31 cellular contexts compared by ENCODE assay signal in the genomic region with DNA sequence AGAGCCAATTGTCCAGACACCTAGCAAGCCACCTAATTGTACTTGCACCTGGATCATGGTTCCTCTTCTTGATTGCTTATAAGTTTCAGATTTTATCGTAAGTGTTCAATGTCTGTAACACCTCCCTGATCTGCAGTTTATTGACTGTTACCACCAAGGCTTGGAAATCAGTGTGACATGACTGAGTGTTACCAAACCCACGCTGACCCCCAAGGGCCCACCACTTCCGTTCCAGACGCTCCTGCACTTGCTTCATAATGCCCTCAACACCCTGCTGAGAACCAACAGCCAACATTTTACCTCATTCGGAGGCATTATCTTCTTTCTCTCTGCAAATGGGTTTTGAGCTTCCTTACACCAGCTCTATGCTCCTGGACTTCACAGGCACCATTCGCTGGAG. TPM values are rescaled to one million over a fixed set of nuclear protein-coding genes. Genes with fewer than 3 reads are reported as not detected.
A peak's percentile ranks its signal among the peaks of the same experiment; 100 is the strongest.
DNase-seq lines count a peak whose midpoint lies in the region; ATAC-seq and TF ChIP-seq lines count a peak whose summit lies in the region.
"Had no signal": no experiment of that assay in that cellular context is flagged by ENCODE, and none has a peak within 500 bp of the region (broad histone marks: within the 10 kb centered on the region; RNA-seq: fewer than 3 reads in every experiment).

No MANE protein-coding gene starts in this region.

- no peak for TF ChIP-seq CTCF in stomach (IDR thresholded peaks at IDR 0.05)

- no peaks in the 10 kb centered on the region for H3K9me3 ChIP-seq in stomach
- H3K9me3 ChIP-seq: Caco-2, esophagus squamous epithelium, heart right ventricle, prostate gland, sigmoid colon, tibial artery had no signal

- H3K36me3 ChIP-seq in stomach, result no peaks in the 10 kb centered on the region
- H3K36me3 ChIP-seq: esophagus squamous epithelium, heart right ventricle, prostate gland, sigmoid colon, tibial artery had no signal

- H3K4me3 ChIP-seq in stomach, result no peak overlapping the region
- H3K4me3 ChIP-seq: esophagus squamous epithelium, heart right ventricle, K562, prostate gland, sigmoid colon, tibial artery had no signal

- no peaks in the 10 kb centered on the region for H3K4me1 ChIP-seq in stomach
- H3K4me1 ChIP-seq: Caco-2, esophagus squamous epithelium, heart right ventricle, prostate gland, tibial artery had no signal

- no peak for TF ChIP-seq EP300 in stomach (IDR thresholded peaks at IDR 0.05)

- WGBS in stomach, 5 donors, result 77 to 86% (median 81%) methylated on average over 6 of the region's 6 CpGs

- POLR2A ChIA-PET in activated CD4-positive, alpha-beta memory T cell treated with anti-CD3 and anti-CD28 coated beads for 36 hours (lab: Charles Lee), result interaction anchor here (0.8 to 1.0 kb wide), 2 partner anchors 9 to 82 kb away, joined by 3 read pairs; no protein-coding TSS in a partner anchor
- POLR2A ChIA-PET in naive thymus-derived CD8-positive, alpha-beta T cell (lab: Charles Lee), result no interaction called here

- no peak overlapping the region for H3K27ac ChIP-seq in stomach
- H3K27ac ChIP-seq: esophagus squamous epithelium, heart right ventricle, prostate gland, tibial artery had no signal

- DNase-seq in activated T-cell treated with anti-CD3 and anti-CD28 coated beads, Interleukin-2, amount 50 U/mL, for 24 hours, result no peak
- DNase-seq in activated T-cell treated with anti-CD3 and anti-CD28 coated beads for 4 hours, result no peak
- peak; percentile 10 for DNase-seq in activated CD4-positive, alpha-beta memory T cell treated with anti-CD3 and anti-CD28 coated beads for 36 hours
- DNase-seq in stimulated activated effector memory CD8-positive, alpha-beta T cell treated with anti-CD3 and anti-CD28 coated beads, Interleukin-12 subunit alpha, Interleukin-12 subunit beta, amount 100 ng/mL, for 72 hours (ENCODE audit: low spot score in 2 of 2), result no peak
- no peak for DNase-seq in naive thymus-derived CD8-positive, alpha-beta T cell
- no peak for DNase-seq in stomach
- DNase-seq: 8988T; activated CD4-positive, alpha-beta T cell treated with anti-CD3 and anti-CD28 coated beads, Interleukin-2, amount 50 U/mL, for 48 hours; activated gamma-delta T cell treated with Interleukin-2 at 50 U/mL for 16 hours; Caco-2; central memory CD4-positive, alpha-beta T cell; DMS79; esophagus squamous epithelium; foreskin melanocyte; GOT3; heart right ventricle; NCI-H1105 treated with DMSO at 0.1 percent for 48 hours; NCI-H2029; NCI-H526 treated with DMSO at 0.1 percent for 48 hours; sigmoid colon; stimulated activated CD4-positive, alpha-beta T cell treated with anti-CD3 and anti-CD28 coated beads, Interleukin-15, amount 100 ng/mL, for 24 hours; stimulated activated naive CD8-positive, alpha-beta T cell treated with anti-CD3 and anti-CD28 coated beads, Interleukin-15, amount 100 ng/mL, for 72 hours; tibial artery had no signal

- H3K27ac Mint-ChIP-seq in activated T-cell treated with anti-CD3 and anti-CD28 coated beads, Interleukin-2, amount 50 U/mL, for 24 hours, result peak overlapping the region; percentile 9
- peak overlapping the region; percentile 46 for H3K27ac Mint-ChIP-seq in activated CD4-positive, alpha-beta memory T cell treated with anti-CD3 and anti-CD28 coated beads for 36 hours
- H3K27ac Mint-ChIP-seq in stimulated activated effector memory CD8-positive, alpha-beta T cell treated with anti-CD3 and anti-CD28 coated beads, Interleukin-12 subunit alpha, Interleukin-12 subunit beta, amount 100 ng/mL, for 72 hours, result peak overlapping the region; percentile 92
- H3K27ac Mint-ChIP-seq in naive thymus-derived CD8-positive, alpha-beta T cell, result peak overlapping the region in 3 of 10 donors; percentile 22 to 74 (median 26)
- H3K27ac Mint-ChIP-seq: dendritic cell treated with granulocyte-macrophage colony-stimulating factor and Interleukin-4, amounts not matched to agents 40 ng/mL and 50 ng/mL, for 4 days; stimulated activated naive CD8-positive, alpha-beta T cell treated with anti-CD3 and anti-CD28 coated beads, Interleukin-15, amount 100 ng/mL, for 72 hours had no signal

- peaks cover 2% of the 10 kb centered on the region for H3K36me3 Mint-ChIP-seq in activated T-cell treated with anti-CD3 and anti-CD28 coated beads, Interleukin-2, amount 50 U/mL, for 24 hours (ENCODE audit: low read depth)
- peaks cover 5% of the 10 kb centered on the region for H3K36me3 Mint-ChIP-seq in activated CD4-positive, alpha-beta memory T cell treated with anti-CD3 and anti-CD28 coated beads for 36 hours
- H3K36me3 Mint-ChIP-seq in stimulated activated effector memory CD8-positive, alpha-beta T cell treated with anti-CD3 and anti-CD28 coated beads, Interleukin-12 subunit alpha, Interleukin-12 subunit beta, amount 100 ng/mL, for 72 hours, result peaks cover 69% of the 10 kb centered on the region
- no peaks in the 10 kb centered on the region for H3K36me3 Mint-ChIP-seq in naive thymus-derived CD8-positive, alpha-beta T cell

- ATAC-seq in GM18907 (IDR thresholded peaks at IDR 0.05; ENCODE audit: unreplicated experiment), result peak; percentile 32
- peak; percentile 79 for ATAC-seq in stimulated activated effector memory CD8-positive, alpha-beta T cell treated with anti-CD3 and anti-CD28 coated beads, Interleukin-12 subunit alpha, Interleukin-12 subunit beta, amount 100 ng/mL, for 72 hours
- no peak for ATAC-seq in naive thymus-derived CD8-positive, alpha-beta T cell
- ATAC-seq in SK-N-SH treated with all-trans-retinoic acid at 6 μM for 48 hours, result no peak
- ATAC-seq: heart right ventricle; K562; stimulated activated naive CD8-positive, alpha-beta T cell treated with anti-CD3 and anti-CD28 coated beads, Interleukin-15, amount 100 ng/mL, for 72 hours had no signal

- no peak overlapping the region for H3K4me3 Mint-ChIP-seq in activated T-cell treated with anti-CD3 and anti-CD28 coated beads, Interleukin-2, amount 50 U/mL, for 24 hours
- H3K4me3 Mint-ChIP-seq in activated CD4-positive, alpha-beta memory T cell treated with anti-CD3 and anti-CD28 coated beads for 36 hours, result no peak overlapping the region
- H3K4me3 Mint-ChIP-seq in stimulated activated effector memory CD8-positive, alpha-beta T cell treated with anti-CD3 and anti-CD28 coated beads, Interleukin-12 subunit alpha, Interleukin-12 subunit beta, amount 100 ng/mL, for 72 hours, result peak overlapping the region; percentile 74
- H3K4me3 Mint-ChIP-seq in naive thymus-derived CD8-positive, alpha-beta T cell, result no peak overlapping the region
- H3K4me3 Mint-ChIP-seq: dendritic cell treated with granulocyte-macrophage colony-stimulating factor and Interleukin-4, amounts not matched to agents 40 ng/mL and 50 ng/mL, for 4 days; stimulated activated naive CD8-positive, alpha-beta T cell treated with anti-CD3 and anti-CD28 coated beads, Interleukin-15, amount 100 ng/mL, for 72 hours had no signal

- peaks cover 22% of the 10 kb centered on the region for H3K4me1 Mint-ChIP-seq in activated T-cell treated with anti-CD3 and anti-CD28 coated beads, Interleukin-2, amount 50 U/mL, for 24 hours (ENCODE audit: low read depth)
- H3K4me1 Mint-ChIP-seq in activated CD4-positive, alpha-beta memory T cell treated with anti-CD3 and anti-CD28 coated beads for 36 hours (ENCODE audit: low read depth), result peaks cover 28% of the 10 kb centered on the region
- H3K4me1 Mint-ChIP-seq in stimulated activated effector memory CD8-positive, alpha-beta T cell treated with anti-CD3 and anti-CD28 coated beads, Interleukin-12 subunit alpha, Interleukin-12 subunit beta, amount 100 ng/mL, for 72 hours, result peaks cover 56% of the 10 kb centered on the region
- H3K4me1 Mint-ChIP-seq in naive thymus-derived CD8-positive, alpha-beta T cell, result peaks cover 4 to 57% (median 8%) of the 10 kb centered on the region in 4 donors

- H3K27me3 Mint-ChIP-seq in activated T-cell treated with anti-CD3 and anti-CD28 coated beads, Interleukin-2, amount 50 U/mL, for 24 hours, result no peaks in the 10 kb centered on the region
- H3K27me3 Mint-ChIP-seq in activated CD4-positive, alpha-beta memory T cell treated with anti-CD3 and anti-CD28 coated beads for 36 hours, result no peaks in the 10 kb centered on the region
- no peaks in the 10 kb centered on the region for H3K27me3 Mint-ChIP-seq in naive thymus-derived CD8-positive, alpha-beta T cell
- H3K27me3 Mint-ChIP-seq: dendritic cell treated with granulocyte-macrophage colony-stimulating factor and Interleukin-4, amounts not matched to agents 40 ng/mL and 50 ng/mL, for 4 days; stimulated activated naive CD8-positive, alpha-beta T cell treated with anti-CD3 and anti-CD28 coated beads, Interleukin-15, amount 100 ng/mL, for 72 hours had no signal

- no peaks in the 10 kb centered on the region for H3K9me3 Mint-ChIP-seq in activated T-cell treated with anti-CD3 and anti-CD28 coated beads, Interleukin-2, amount 50 U/mL, for 24 hours
- peaks cover 4% of the 10 kb centered on the region for H3K9me3 Mint-ChIP-seq in activated CD4-positive, alpha-beta memory T cell treated with anti-CD3 and anti-CD28 coated beads for 36 hours
- no peaks in the 10 kb centered on the region for H3K9me3 Mint-ChIP-seq in stimulated activated effector memory CD8-positive, alpha-beta T cell treated with anti-CD3 and anti-CD28 coated beads, Interleukin-12 subunit alpha, Interleukin-12 subunit beta, amount 100 ng/mL, for 72 hours
- H3K9me3 Mint-ChIP-seq in naive thymus-derived CD8-positive, alpha-beta T cell, result no peaks in the 10 kb centered on the region

- H3K27me3 ChIP-seq in stomach, result no peaks in the 10 kb centered on the region
- H3K27me3 ChIP-seq: esophagus squamous epithelium, heart right ventricle, sigmoid colon, tibial artery had no signal

- intact Hi-C loops in activated CD4-positive, alpha-beta memory T cell treated with anti-CD3 and anti-CD28 coated beads for 36 hours (cut with micrococcal nuclease), result no loop called here
- intact Hi-C loops in stomach (cut with DNase I; ENCODE audit: low total_unique reads), result no loop called here

- CTCF ChIA-PET in activated CD4-positive, alpha-beta memory T cell treated with anti-CD3 and anti-CD28 coated beads for 36 hours (lab: Charles Lee), result interaction anchor here (0.7 to 1.4 kb wide), 4 partner anchors 10 to 354 kb away, joined by 3 to 6 read pairs (median 4); no protein-coding TSS in a partner anchor

- TF ChIP-seq POLR2A in stomach (IDR thresholded peaks at IDR 0.05), result no peak

RNA-seq across cellular contexts. Expression of a gene that starts 6.3 kb away (rescaled TPM):
- total RNA-seq in activated CD4-positive, alpha-beta memory T cell treated with anti-CD3 and anti-CD28 coated beads for 36 hours, result 1 to 10 TPM; 5.1 to 7.4 TPM
- total RNA-seq in naive thymus-derived CD8-positive, alpha-beta T cell, result 1 to 10 TPM in 1 of 2 experiments, under 1 TPM in 1; 0.10 to 1.1 TPM
- polyA plus RNA-seq in naive thymus-derived CD8-positive, alpha-beta T cell, result under 1 TPM; 0.26 to 0.51 (median 0.27) TPM
- total RNA-seq in stomach, result under 1 TPM in 1 of 5 donors, not detected in 4; 0.92 TPM
- under 1 TPM in 1 of 3 donors, not detected in 2; 0.13 TPM for polyA plus RNA-seq in stomach
- total RNA-seq: Caco-2, K562, lung microvascular endothelial cell, MCF 10A, prostate gland, sigmoid colon had no signal
- polyA plus RNA-seq: heart right ventricle, K562 had no signal

RNA-seq across cellular contexts. Expression of a gene that starts 28.6 kb away (rescaled TPM):
- total RNA-seq in activated CD4-positive, alpha-beta memory T cell treated with anti-CD3 and anti-CD28 coated beads for 36 hours, result not detected
- not detected for total RNA-seq in naive thymus-derived CD8-positive, alpha-beta T cell
- not detected for polyA plus RNA-seq in naive thymus-derived CD8-positive, alpha-beta T cell
- under 1 TPM in 1 of 5 donors, not detected in 4; 0.18 TPM for total RNA-seq in stomach
- not detected for polyA plus RNA-seq in stomach
- total RNA-seq: Caco-2, esophagus squamous epithelium, heart right ventricle, HT1080, K562, lung microvascular endothelial cell, MCF 10A, prostate gland, sigmoid colon had no signal
- polyA plus RNA-seq: heart right ventricle, K562 had no signal

Comparison
In these comparisons a context has a peak if more than half of its experiments do, and no peak if none do; other contexts are left out.
1. ATAC-seq: peak in GM18907 (single experiment) and stimulated activated effector memory CD8-positive, alpha-beta T cell treated with anti-CD3 and anti-CD28 coated beads, Interleukin-12 subunit alpha, Interleukin-12 subunit beta, amount 100 ng/mL, for 72 hours (single experiment); none in naive thymus-derived CD8-positive, alpha-beta T cell (0 of 2) and SK-N-SH treated with all-trans-retinoic acid at 6 μM for 48 hours (single experiment).